ENCODE assay signal across 16 cellular contexts in genomic region chr5:32163785-32164184, GRCh38. TPM values are rescaled to one million over a fixed set of nuclear protein-coding genes. Genes with fewer than 3 reads are reported as not detected.
DNase-seq lines count a peak whose midpoint lies in the region; ATAC-seq, FAIRE-seq and TF ChIP-seq lines count a peak whose summit lies in the region.
"Had no signal": no experiment of that assay in that cellular context is flagged by ENCODE, and none has a peak within 500 bp of the region (broad histone marks: within the 10 kb centered on the region; RNA-seq: fewer than 3 reads in every experiment).

No MANE protein-coding gene starts in this region.

- H3K36me3 Mint-ChIP-seq in CD4-positive, alpha-beta memory T cell = peaks cover 19 to 33% of the 10 kb centered on the region in 2 donors
- peaks cover 46% of the 10 kb centered on the region for H3K36me3 Mint-ChIP-seq in activated T-helper 17 cell treated with anti-CD3 and anti-CD28 coated beads, Interleukin-2, amount 50 U/mL, for 72 hours (ENCODE audit: low read depth)

- H3K4me1 Mint-ChIP-seq in CD4-positive, alpha-beta memory T cell = peaks cover 27 to 47% (median 35%) of the 10 kb centered on the region in 4 donors
- H3K4me1 Mint-ChIP-seq in activated T-helper 17 cell treated with anti-CD3 and anti-CD28 coated beads, Interleukin-2, amount 50 U/mL, for 72 hours = peaks cover 18% of the 10 kb centered on the region

- H3K4me2 ChIP-seq in SK-N-SH = no peak overlapping the region

- H3K27me3 ChIP-seq in CD4-positive, alpha-beta memory T cell (ENCODE audit: insufficient read depth, low read length) = no peaks in the 10 kb centered on the region
- no peaks in the 10 kb centered on the region for H3K27me3 ChIP-seq in SK-N-SH (ENCODE audit: insufficient read depth)
- H3K27me3 ChIP-seq: dorsolateral prefrontal cortex, heart right ventricle, pancreas had no signal

- H3K27ac ChIP-seq in CD4-positive, alpha-beta memory T cell (ENCODE audit: low read depth, low read length) = no peak overlapping the region
- H3K27ac ChIP-seq in SK-N-SH (ENCODE audit: low read depth in 2 of 2, low read length in 1 of 2) = no peak overlapping the region
- H3K27ac ChIP-seq: dorsolateral prefrontal cortex, pancreas, SK-N-MC had no signal

- H3K9me3 Mint-ChIP-seq in CD4-positive, alpha-beta memory T cell = no peaks in the 10 kb centered on the region
- no peaks in the 10 kb centered on the region for H3K9me3 Mint-ChIP-seq in activated T-helper 17 cell treated with anti-CD3 and anti-CD28 coated beads, Interleukin-2, amount 50 U/mL, for 72 hours
- H3K9me3 Mint-ChIP-seq: activated naive CD4-positive, alpha-beta T cell treated with anti-CD3 and anti-CD28 coated beads, Interleukin-2, amount 10 ng/mL, durations not matched to agents 7 days and 5 days had no signal

- H3K4me3 ChIP-seq in CD4-positive, alpha-beta memory T cell (ENCODE audit: low read length in 2 of 2) = no peak overlapping the region
- H3K4me3 ChIP-seq in SK-N-SH (ENCODE audit: low read depth in 2 of 2, low read length in 1 of 2) = no peak overlapping the region
- H3K4me3 ChIP-seq: dorsolateral prefrontal cortex, heart right ventricle, lung, pancreas, SK-N-MC had no signal

- no peak overlapping the region for H3K9ac ChIP-seq in SK-N-SH

- H3F3A ChIP-seq in SK-N-SH (replicated peaks; ENCODE audit: insufficient read depth) = peaks cover 3% of the 10 kb centered on the region

- TF ChIP-seq EP300 in SK-N-SH (IDR thresholded peaks at IDR 0.05; ENCODE audit: borderline replicate concordance in 1 of 2, low read depth in 1 of 2, low read length in 1 of 2) = no peak

- peaks cover 13% of the 10 kb centered on the region for H3K36me3 ChIP-seq in CD4-positive, alpha-beta memory T cell (ENCODE audit: insufficient read depth, low read length)
- peaks cover 9 to 41% of the 10 kb centered on the region in 2 experiments for H3K36me3 ChIP-seq in SK-N-SH (replicated peaks in 1 of 2; ENCODE audit: control insufficient read depth in 1 of 2, insufficient read depth in 2 of 2, low read length in 1 of 2)

- POLR2A ChIA-PET in CD4-positive, alpha-beta memory T cell (lab: Charles Lee; ENCODE audit: partially characterized antibody) = interaction anchor here (2.3 kb wide), 1 partner anchor 10 kb away, joined by 12 read pairs; the partner anchor contains the start of gene GOLPH3
- POLR2A ChIA-PET in SK-N-SH (lab: Yijun Ruan, JAX) = interaction anchor here (0.9 kb wide), 1 partner anchor 28 kb away, joined by 3 read pairs; no protein-coding TSS in a partner anchor

- ATAC-seq in HG03135 (IDR thresholded peaks at IDR 0.05; ENCODE audit: unreplicated experiment) = peak; percentile 68
- ATAC-seq in activated T-helper 17 cell treated with anti-CD3 and anti-CD28 coated beads, Interleukin-2, amount 50 U/mL, for 72 hours (replicated peaks) = no peak
- ATAC-seq in HG02588 (IDR thresholded peaks at IDR 0.05; ENCODE audit: unreplicated experiment) = no peak
- ATAC-seq: heart right ventricle, pancreas had no signal

- peak overlapping the region in 1 of 7 donors; percentile 65 for H3K27ac Mint-ChIP-seq in CD4-positive, alpha-beta memory T cell
- no peak overlapping the region for H3K27ac Mint-ChIP-seq in activated T-helper 17 cell treated with anti-CD3 and anti-CD28 coated beads, Interleukin-2, amount 50 U/mL, for 72 hours
- H3K27ac Mint-ChIP-seq: activated naive CD4-positive, alpha-beta T cell treated with anti-CD3 and anti-CD28 coated beads, Interleukin-2, amount 10 ng/mL, durations not matched to agents 7 days and 5 days had no signal

- intact Hi-C loops in CD4-positive, alpha-beta memory T cell (cut with micrococcal nuclease) = loop anchor here (1.0 kb wide), 1 partner anchor 9 kb away; no protein-coding TSS in a partner anchor

- TF ChIP-seq CTCF in SK-N-SH (IDR thresholded peaks at IDR 0.05) = no peak

- H3K4me1 ChIP-seq in CD4-positive, alpha-beta memory T cell (ENCODE audit: insufficient read depth, low read length) = peaks cover 63% of the 10 kb centered on the region
- no peaks in the 10 kb centered on the region; a peak in 1 of 4 replicates for H3K4me1 ChIP-seq in SK-N-SH (ENCODE audit: control insufficient read depth in 1 of 2, insufficient read depth in 2 of 2, low read depth in 1 of 2, low read length in 1 of 2)

- no peak for DNase-seq in CD4-positive, alpha-beta memory T cell
- DNase-seq in GM19239 (ENCODE audit: insufficient read length, low spot score) (no peak), SK-N-SH (no peak)
- no peak for DNase-seq in stimulated activated CD4-positive, alpha-beta T cell treated with anti-CD3 and anti-CD28 coated beads, Interleukin-2, amount 100 ng/mL, for 24 hours
- DNase-seq in stimulated activated CD4-positive, alpha-beta T cell treated with anti-CD3 and anti-CD28 coated beads, Interleukin-4, amount 100 ng/mL, for 24 hours = no peak
- DNase-seq: activated naive CD4-positive, alpha-beta T cell treated with anti-CD3 and anti-CD28 coated beads, Interleukin-2, amount 10 ng/mL, durations not matched to agents 7 days and 5 days; dorsolateral prefrontal cortex; GF-D8; heart right ventricle; NCI-H526; pancreas had no signal

- H2AFZ ChIP-seq in SK-N-SH (ENCODE audit: low read depth) = no peak overlapping the region

- CTCF ChIA-PET in CD4-positive, alpha-beta memory T cell (lab: Charles Lee; ENCODE audit: partially characterized antibody) = no interaction called here
- CTCF ChIA-PET in SK-N-SH (lab: Yijun Ruan, JAX) = interaction anchor here (1.0 kb wide), 1 partner anchor 68 kb away, joined by 3 read pairs; no protein-coding TSS in a partner anchor

- peak overlapping the region in 5 of 8 donors; percentile 2 to 46 (median 30) for H3K4me3 Mint-ChIP-seq in CD4-positive, alpha-beta memory T cell
- H3K4me3 Mint-ChIP-seq in activated T-helper 17 cell treated with anti-CD3 and anti-CD28 coated beads, Interleukin-2, amount 50 U/mL, for 72 hours = peak overlapping the region; percentile 25
- H3K4me3 Mint-ChIP-seq: activated naive CD4-positive, alpha-beta T cell treated with anti-CD3 and anti-CD28 coated beads, Interleukin-2, amount 10 ng/mL, durations not matched to agents 7 days and 5 days had no signal

- peak; percentile 71 for FAIRE-seq in GM19239 (lab: Jason Lieb, UNC)
- FAIRE-seq: pancreas had no signal

- peaks cover 92% of the 10 kb centered on the region for H4K20me1 ChIP-seq in SK-N-SH (ENCODE audit: insufficient read depth)

- H3K9me2 ChIP-seq in SK-N-SH = no peaks in the 10 kb centered on the region

- TF ChIP-seq RAD21 in SK-N-SH (IDR thresholded peaks at IDR 0.05; ENCODE audit: low read length) = no peak

- H3K79me2 ChIP-seq in SK-N-SH (ENCODE audit: insufficient read depth) = peaks cover 100% of the 10 kb centered on the region

- 97% methylated on average over 2 of the region's 2 CpGs for WGBS in SK-N-SH (ENCODE audit: low lambda C conversion rate)

- no peaks in the 10 kb centered on the region for H3K27me3 Mint-ChIP-seq in CD4-positive, alpha-beta memory T cell
- no peaks in the 10 kb centered on the region for H3K27me3 Mint-ChIP-seq in activated T-helper 17 cell treated with anti-CD3 and anti-CD28 coated beads, Interleukin-2, amount 50 U/mL, for 72 hours
- H3K27me3 Mint-ChIP-seq: activated naive CD4-positive, alpha-beta T cell treated with anti-CD3 and anti-CD28 coated beads, Interleukin-2, amount 10 ng/mL, durations not matched to agents 7 days and 5 days had no signal

- no peaks in the 10 kb centered on the region for H3K9me3 ChIP-seq in CD4-positive, alpha-beta memory T cell (ENCODE audit: control insufficient read depth in 1 of 2, low read length in 2 of 2)
- H3K9me3 ChIP-seq in SK-N-SH = no peaks in the 10 kb centered on the region
- H3K9me3 ChIP-seq: heart right ventricle, pancreas had no signal

TF ChIP-seq in SK-N-SH, 30 proteins besides CTCF, POLR2A, EP300 and RAD21:
- TF ChIP-seq NRF1 (IDR thresholded peaks at IDR 0.05; ENCODE audit: low read depth, low read length) = no peak
- no peak for TF ChIP-seq EZH2phosphoT487 (IDR thresholded peaks at IDR 0.05; ENCODE audit: borderline replicate concordance, low read depth)
- no peak for TF ChIP-seq FOSL2 (IDR thresholded peaks at IDR 0.05; ENCODE audit: borderline replicate concordance, low read depth)
- no peak for TF ChIP-seq MEF2A (IDR thresholded peaks at IDR 0.05; ENCODE audit: borderline replicate concordance, low read depth)
- no peak for TF ChIP-seq TEAD4 (IDR thresholded peaks at IDR 0.05; ENCODE audit: borderline replicate concordance, insufficient read depth)
- TF ChIP-seq SMC3 (IDR thresholded peaks at IDR 0.05; ENCODE audit: low read depth, low read length) = no peak

RNA-seq across cellular contexts. Expression of gene GOLPH3, which starts 10.3 kb away (rescaled TPM):
- total RNA-seq in CD4-positive, alpha-beta memory T cell = 10 to 100 TPM; 67.4 to 74.5 TPM
- polyA plus RNA-seq in CD4-positive, alpha-beta memory T cell = 100 to 1,000 TPM in 1 of 2 donors, 10 to 100 TPM in 1; 98.0 to 107 TPM
- 10 to 100 TPM; 51.7 to 74.1 TPM for total RNA-seq in activated T-helper 17 cell treated with anti-CD3 and anti-CD28 coated beads, Interleukin-2, amount 50 U/mL, for 72 hours
- polyA plus RNA-seq in SK-N-SH (2012; rRNA removed) = 25.5 and 30.7 TPM in 2 replicates
- 38.4 and 38.5 TPM in 2 replicates for polyA plus RNA-seq in SK-N-SH (2012; cell fraction: cytosol; rRNA removed)
- polyA plus RNA-seq in SK-N-SH (2012; cell fraction: nucleus; rRNA removed) = 13.7 and 19.2 TPM in 2 replicates
